12 cellular contexts compared by ENCODE assay signal in the genomic region with DNA sequence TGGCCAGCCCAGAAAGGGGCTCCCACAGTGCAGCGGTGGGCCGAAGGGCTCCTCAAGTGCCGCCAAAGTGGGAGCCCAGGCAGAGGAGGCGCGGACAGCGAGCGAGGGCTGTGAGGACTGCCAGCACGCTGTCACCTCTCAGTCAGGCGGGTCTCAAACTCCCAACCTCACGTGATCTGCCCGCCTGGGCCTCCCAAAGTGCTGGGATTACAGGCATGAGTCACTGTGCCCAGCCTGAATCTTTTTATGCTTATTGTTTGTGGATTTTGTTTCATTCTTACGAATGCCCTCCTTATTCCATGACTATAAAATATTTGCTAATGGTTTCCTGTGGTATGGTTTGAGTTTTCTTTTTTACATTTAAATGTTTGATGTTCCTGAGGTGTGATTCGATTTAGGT. TPM values are rescaled to one million over a fixed set of nuclear protein-coding genes. Genes with fewer than 3 reads are reported as not detected.
DNase-seq lines count a peak whose midpoint lies in the region; ATAC-seq and TF ChIP-seq lines count a peak whose summit lies in the region.
"Not testable (repeated sequence)": the region's sequence is repeated elsewhere in the genome, so short reads cannot be mapped to it uniquely, and the experiment has no call there.
"Had no signal": no experiment of that assay in that cellular context is flagged by ENCODE, and none has a peak within 500 bp of the region (broad histone marks: within the 10 kb centered on the region; RNA-seq: fewer than 3 reads in every experiment).

No MANE protein-coding gene starts in this region.

- CTCF ChIA-PET in A673 (lab: Charles Lee); Panc1 (lab: Charles Lee): not testable (repeated sequence)

- not testable (repeated sequence) for H3K27ac ChIP-seq in A673 (ENCODE audit: low read depth, low read length, poor library complexity, severe bottlenecking); Panc1 (ENCODE audit: low read length)
- peak overlapping the region; percentile 53 for H3K27ac ChIP-seq in SJSA1

- not testable (repeated sequence) for BruUV-seq in A673 (replicated peaks; lab: Mats Ljungman, UMichigan)
- BruUV-seq in Panc1 (replicated peaks; lab: Mats Ljungman, UMichigan) = TSS peak; percentile 46

- not testable (repeated sequence) for TF ChIP-seq CTCF in A673 (conservative IDR thresholded peaks at IDR 0.05; ENCODE audit: low read depth, low read length); Panc1 (IDR thresholded peaks at IDR 0.05)

- in situ Hi-C loops in Panc1 (cut with HindIII; ENCODE audit: low pct_unique_long_range_greater_than_20kb, low sequenced_read_pairs) = not testable (repeated sequence)

- H3K4me1 ChIP-seq in A673 (ENCODE audit: insufficient read depth, low read length, poor library complexity, severe bottlenecking); Panc1 (ENCODE audit: control insufficient read depth, insufficient read depth, low read length); SJSA1 (replicated peaks): not testable (repeated sequence)

- peak; percentile 14 for DNase-seq in A673 (ENCODE audit: low spot score)
- DNase-seq in LHCN-M2 (ENCODE audit: low read depth) = peak; percentile 12
- DNase-seq in MG63 = peak; percentile 39
- DNase-seq in Panc1 (ENCODE audit: low read depth, low spot score) = not testable (repeated sequence)
- peak; percentile 55 to 58 for DNase-seq in SJSA1 (ENCODE audit: low read depth in 1 of 2, low spot score in 2 of 2)

- POLR2A ChIA-PET in A673 (lab: Charles Lee; ENCODE audit: low non-redundant PET); Panc1 (lab: Charles Lee): not testable (repeated sequence)

- H3K36me3 ChIP-seq in A673 (ENCODE audit: insufficient read depth, low read length, poor library complexity, severe bottlenecking); Panc1 (ENCODE audit: control insufficient read depth, insufficient read depth, low read length): not testable (repeated sequence)
- H3K36me3 ChIP-seq in MG63 (peaks cover 59% of the 10 kb centered on the region), SJSA1 (peaks cover 24% of the 10 kb centered on the region)

- intact Hi-C loops in A673 (cut with micrococcal nuclease; ENCODE audit: unreplicated experiment); Panc1 (cut with micrococcal nuclease; ENCODE audit: unreplicated experiment): not testable (repeated sequence)

- not testable (repeated sequence) for H3K9me3 ChIP-seq in A673 (ENCODE audit: low read depth, low read length, poor library complexity, severe bottlenecking); MG63; Panc1 (ENCODE audit: control insufficient read depth, insufficient read depth, low read depth, low read length); SJSA1 (replicated peaks)

- not testable (repeated sequence) for H3K4me3 ChIP-seq in A673 (ENCODE audit: low read depth, low read length, poor library complexity, severe bottlenecking); MG63; Panc1 (ENCODE audit: low read depth in 2 of 2, low read length in 2 of 2); SJSA1

- not testable (repeated sequence) for ATAC-seq in Panc1

- not testable (repeated sequence) for H3K27me3 ChIP-seq in A673 (replicated peaks; ENCODE audit: insufficient read depth, low read depth, low read length, poor library complexity); MG63; Panc1 (ENCODE audit: control insufficient read depth, insufficient read depth, low read length); SJSA1 (replicated peaks)

RNA-seq across cellular contexts. Expression of gene KHDC1, which starts 6.3 kb away (rescaled TPM):
- total RNA-seq in A673 (2021) (11.1 TPM in 2 replicates), LHCN-M2 (2014; rRNA removed) (3.1 and 4.8 TPM in 2 replicates), Panc1 (2021; ENCODE audit: unreplicated experiment) (9.6 TPM)
- 5.9 TPM for polyA plus RNA-seq in LHCN-M2 (2012)
- 2.3 and 3.5 TPM in 2 replicates for total RNA-seq in MG63 (2014; rRNA removed; shearing (Covaris generic); ENCODE audit: low replicate concordance)
- polyA plus RNA-seq in Panc1 (2012; ENCODE audit: insufficient read length) = 11.8 TPM
- 0.66 and 2.2 TPM in 2 replicates for total RNA-seq in SJSA1 (2014; rRNA removed; shearing (Covaris generic))
- polyA plus RNA-seq: CD14-positive monocyte had no signal

RNA-seq across cellular contexts. Expression of gene KHDC1L, which starts 44.0 kb away (rescaled TPM):
- total RNA-seq in A673 (2021) (not detected in 2 replicates), LHCN-M2 (2014; rRNA removed) (not detected in 2 replicates), Panc1 (2021; ENCODE audit: unreplicated experiment) (not detected)
- polyA plus RNA-seq in LHCN-M2 (2012) = 0.21 TPM
- total RNA-seq in MG63 (2014; rRNA removed; shearing (Covaris generic); ENCODE audit: low replicate concordance) = not detected in 2 replicates
- not detected for polyA plus RNA-seq in Panc1 (2012; ENCODE audit: insufficient read length)
- not detected in 2 replicates for total RNA-seq in SJSA1 (2014; rRNA removed; shearing (Covaris generic))
- total RNA-seq: A172; CD4-positive, alpha-beta memory T cell; Daoy; GM12878 had no signal
- polyA plus RNA-seq: CD14-positive monocyte; CD4-positive, alpha-beta memory T cell; CD4-positive, CD25-positive, alpha-beta regulatory T cell; CD8-positive, alpha-beta memory T cell had no signal
